In genomic region chr16:72922714-72923113, GRCh38 we compare ENCODE assay signal across 17 cellular contexts.
"Had no signal": no experiment of that assay in that cellular context is flagged by ENCODE, and none has a peak within 500 bp of the region (broad histone marks: within the 10 kb centered on the region; RNA-seq: fewer than 3 reads in every experiment).

No MANE protein-coding gene starts in this region.

- ATAC-seq: activated T-helper 17 cell treated with anti-CD3 and anti-CD28 coated beads, Interleukin-2, amount 50 U/mL, for 72 hours; WTC11 had no signal

- H3K27ac Mint-ChIP-seq: activated naive CD4-positive, alpha-beta T cell treated with anti-CD3 and anti-CD28 coated beads for 36 hours; activated T-helper 17 cell treated with anti-CD3 and anti-CD28 coated beads, Interleukin-2, amount 50 U/mL, for 72 hours; stimulated activated effector memory CD8-positive, alpha-beta T cell treated with anti-CD3 and anti-CD28 coated beads, Interleukin-12 subunit alpha, Interleukin-12 subunit beta, amount 100 ng/mL, for 72 hours; WTC11 had no signal

- H3K36me3 Mint-ChIP-seq: stimulated activated effector memory CD8-positive, alpha-beta T cell treated with anti-CD3 and anti-CD28 coated beads, Interleukin-12 subunit alpha, Interleukin-12 subunit beta, amount 100 ng/mL, for 72 hours; WTC11 had no signal

- H3K4me3 ChIP-seq: SJCRH30, tibial nerve had no signal

- H3K36me3 ChIP-seq: brain microvascular endothelial cell, SJCRH30, tibial nerve, vagina had no signal

- DNase-seq: activated CD4-positive, alpha-beta T cell treated with anti-CD3 and anti-CD28 coated beads for 48 hours; activated naive CD4-positive, alpha-beta T cell treated with anti-CD3 and anti-CD28 coated beads for 36 hours; brain microvascular endothelial cell; dermis blood vessel endothelial cell; foreskin melanocyte; kidney glomerular epithelial cell; mesenchymal stem cell; nephron progenitor cell; SJCRH30; stimulated activated CD4-positive, alpha-beta T cell treated with anti-CD3 and anti-CD28 coated beads, Interleukin-12 subunit alpha, Interleukin-12 subunit beta, amount 100 ng/mL, for 4 hours; stimulated activated CD4-positive, alpha-beta T cell treated with anti-CD3 and anti-CD28 coated beads, Interleukin-2, amount 100 ng/mL, for 24 hours had no signal

- H3K27ac ChIP-seq: epithelial cell of prostate, SJCRH30, tibial nerve, vagina had no signal

- H3K27me3 ChIP-seq: brain microvascular endothelial cell, SJCRH30, tibial nerve, vagina had no signal

- H3K9me3 ChIP-seq: SJCRH30, tibial nerve, vagina had no signal

- H3K9me3 Mint-ChIP-seq: activated naive CD4-positive, alpha-beta T cell treated with anti-CD3 and anti-CD28 coated beads for 36 hours; activated T-helper 17 cell treated with anti-CD3 and anti-CD28 coated beads, Interleukin-2, amount 50 U/mL, for 72 hours; nephron progenitor cell; WTC11 had no signal

- H3K4me3 Mint-ChIP-seq: activated naive CD4-positive, alpha-beta T cell treated with anti-CD3 and anti-CD28 coated beads for 36 hours; activated T-helper 17 cell treated with anti-CD3 and anti-CD28 coated beads, Interleukin-2, amount 50 U/mL, for 72 hours; nephron progenitor cell; stimulated activated effector memory CD8-positive, alpha-beta T cell treated with anti-CD3 and anti-CD28 coated beads, Interleukin-12 subunit alpha, Interleukin-12 subunit beta, amount 100 ng/mL, for 72 hours; WTC11 had no signal
